8 cellular contexts compared by ENCODE assay signal in the genomic region with DNA sequence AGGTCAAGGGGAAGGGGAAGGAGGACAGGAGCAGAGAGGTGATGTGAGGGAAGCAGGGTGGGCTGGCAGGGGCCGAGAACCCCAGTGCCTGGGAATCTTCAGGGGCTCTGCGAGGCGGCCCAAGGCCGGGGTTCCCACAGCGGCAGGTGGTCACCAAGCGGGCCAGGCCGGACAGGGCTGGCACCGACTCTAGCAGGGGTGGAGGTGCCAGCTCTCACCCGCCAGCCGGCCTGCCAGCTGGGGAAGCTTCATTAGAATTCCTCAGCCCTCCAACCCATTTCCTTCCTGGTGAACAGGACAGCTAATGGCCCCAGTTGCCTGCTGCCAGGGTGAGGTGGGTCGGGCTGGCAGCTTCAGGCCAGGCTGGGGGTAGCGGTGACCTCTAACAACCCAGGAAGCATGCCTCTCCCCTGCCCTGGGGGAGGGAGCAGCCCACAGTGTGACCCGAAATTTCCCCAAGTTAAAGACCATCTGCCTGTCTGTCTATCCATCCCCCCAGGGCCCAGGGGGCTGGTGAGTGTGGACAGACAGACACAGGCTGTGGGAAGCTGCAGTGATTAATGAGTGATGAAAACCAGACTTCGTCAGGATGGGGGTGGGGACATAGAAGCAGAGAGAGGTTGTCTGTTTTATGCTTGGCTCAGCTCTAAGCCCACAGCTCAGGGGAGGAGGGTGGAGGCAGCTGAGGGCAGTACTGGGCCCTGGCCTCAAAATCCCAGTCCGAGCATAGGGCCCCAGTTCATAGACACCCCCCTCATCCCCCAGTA.
DNase-seq lines count a peak whose midpoint lies in the region; ATAC-seq and TF ChIP-seq lines count a peak whose summit lies in the region.

No MANE protein-coding gene starts in this region.

- no peaks in the 10 kb centered on the region for H3K36me3 Mint-ChIP-seq in T-helper 17 cell (ENCODE audit: low read depth)

- no peak overlapping the region for H3K4me3 ChIP-seq in foreskin fibroblast (ENCODE audit: low read depth in 1 of 2, low read length in 2 of 2)

- no peak for TF ChIP-seq CTCF in foreskin fibroblast (IDR thresholded peaks at IDR 0.05; ENCODE audit: low read depth, low read length)
- TF ChIP-seq CTCF in omental fat pad (IDR thresholded peaks at IDR 0.05) = no peak

- peak overlapping the region; percentile 45 for H3K27ac Mint-ChIP-seq in T-helper 17 cell

- H3K4me1 Mint-ChIP-seq in T-helper 17 cell = peaks cover 4% of the 10 kb centered on the region

- H3K9me3 ChIP-seq in T-helper 17 cell (ENCODE audit: control insufficient read depth, low read length, poor library complexity, severe bottlenecking) = no peaks in the 10 kb centered on the region

- ATAC-seq in T-helper 17 cell (no peak), omental fat pad (ENCODE audit: low FRiP score) (peak; percentile 34), HG03354 (IDR thresholded peaks at IDR 0.05; ENCODE audit: poor library complexity, severe bottlenecking, unreplicated experiment) (no peak)

- H3K4me3 Mint-ChIP-seq in T-helper 17 cell = no peak overlapping the region

- DNase-seq in AG20443 (ENCODE audit: low spot score) = peak; percentile 74
- DNase-seq in T-helper 17 cell = no peak
- DNase-seq in foreskin fibroblast = peak; percentile 88 to 89
- DNase-seq in omental fat pad (ENCODE audit: low spot score) = no peak
- DNase-seq in NCI-H526 treated with DMSO at 0.1 percent for 48 hours (lab: John Stamatoyannopoulos, UW) = no peak
- no peak for DNase-seq in NCI-H2029 (lab: John Stamatoyannopoulos, UW)
- DNase-seq in stimulated activated naive CD4-positive, alpha-beta T cell treated with Interleukin-2 at 50 U/mL for 16 hours (lab: John Stamatoyannopoulos, UW) = no peak

- no peaks in the 10 kb centered on the region for H3K27me3 Mint-ChIP-seq in T-helper 17 cell

Comparison
In these comparisons a context has a peak if more than half of its experiments do, and no peak if none do; other contexts are left out.
1. DNase-seq: peak in AG20443 (single experiment) and foreskin fibroblast (2 of 2); none in T-helper 17 cell (0 of 3), omental fat pad (single experiment), NCI-H526 treated with DMSO at 0.1 percent for 48 hours (single experiment), NCI-H2029 (single experiment) and stimulated activated naive CD4-positive, alpha-beta T cell treated with Interleukin-2 at 50 U/mL for 16 hours (single experiment).